ENCODE assay signal across 32 cellular contexts in the genomic region with DNA sequence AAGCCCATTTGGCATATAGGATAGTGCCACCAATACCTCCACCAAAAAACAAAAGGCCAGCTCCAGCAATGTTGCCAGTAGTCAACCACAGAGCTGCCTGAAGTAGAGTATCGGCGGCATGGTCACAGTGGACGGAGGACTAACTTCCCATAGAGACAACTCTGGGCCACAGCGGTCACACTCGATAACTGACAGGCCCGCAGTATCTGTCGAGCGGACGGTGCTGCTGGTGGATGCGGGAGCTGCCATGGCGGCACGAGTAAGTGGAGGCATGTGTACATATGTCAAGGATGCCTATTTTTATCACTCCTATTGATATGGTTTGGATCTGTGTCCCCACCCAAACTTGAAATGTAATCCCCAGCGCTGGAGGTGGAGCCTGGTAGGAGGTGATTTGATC. TPM values are rescaled to one million over a fixed set of nuclear protein-coding genes. Genes with fewer than 3 reads are reported as not detected.
"Had no signal": no experiment of that assay in that cellular context is flagged by ENCODE, and none has a peak within 500 bp of the region (broad histone marks: within the 10 kb centered on the region; RNA-seq: fewer than 3 reads in every experiment).

No MANE protein-coding gene starts in this region.

- H3K27me3 Mint-ChIP-seq: stimulated activated naive CD8-positive, alpha-beta T cell treated with anti-CD3 and anti-CD28 coated beads, Interleukin-15, Interleukin-2, amounts not matched to agents 100 ng/mL and 50 ng/mL, for 24 hours had no signal

- H3K9me3 ChIP-seq: neutrophil, ovary, suprapubic skin, thoracic aorta, upper lobe of right lung had no signal

- H3K36me3 Mint-ChIP-seq: mesothelial cell of epicardium; stimulated activated effector memory CD8-positive, alpha-beta T cell treated with anti-CD3 and anti-CD28 coated beads, Interleukin-12 subunit alpha, Interleukin-12 subunit beta, amount 100 ng/mL, for 72 hours had no signal

- H3K9ac ChIP-seq: neural progenitor cell had no signal

- H3K4me3 ChIP-seq: left ventricle myocardium inferior, neural progenitor cell, ovary, sigmoid colon, spleen, suprapubic skin, thoracic aorta, tibial artery, upper lobe of right lung had no signal

- H3K4me1 Mint-ChIP-seq: mesothelial cell of epicardium; naive B cell; natural killer cell; nephron progenitor cell; neural progenitor cell; stimulated activated effector memory CD8-positive, alpha-beta T cell treated with anti-CD3 and anti-CD28 coated beads, Interleukin-12 subunit alpha, Interleukin-12 subunit beta, amount 100 ng/mL, for 72 hours had no signal

- H3K36me3 ChIP-seq: left ventricle myocardium inferior, neural progenitor cell, neutrophil, ovary, sigmoid colon, spleen, suprapubic skin, thoracic aorta, tibial artery, upper lobe of right lung had no signal

- H3K27ac ChIP-seq: left ventricle myocardium inferior, neural progenitor cell, neutrophil, ovary, sigmoid colon, spleen, suprapubic skin, thoracic aorta, tibial artery, upper lobe of right lung had no signal

- H2AFZ ChIP-seq: neural progenitor cell had no signal

- H3K27ac Mint-ChIP-seq: mesothelial cell of epicardium; naive B cell; natural killer cell; nephron progenitor cell; neural progenitor cell; progenitor cell of endocrine pancreas; stimulated activated effector memory CD8-positive, alpha-beta T cell treated with anti-CD3 and anti-CD28 coated beads, Interleukin-12 subunit alpha, Interleukin-12 subunit beta, amount 100 ng/mL, for 72 hours; stimulated activated naive CD8-positive, alpha-beta T cell treated with anti-CD3 and anti-CD28 coated beads, Interleukin-15, Interleukin-2, amounts not matched to agents 100 ng/mL and 50 ng/mL, for 24 hours had no signal

- H3K4me3 Mint-ChIP-seq: mesothelial cell of epicardium; naive B cell; natural killer cell; nephron progenitor cell; neural progenitor cell; stimulated activated effector memory CD8-positive, alpha-beta T cell treated with anti-CD3 and anti-CD28 coated beads, Interleukin-12 subunit alpha, Interleukin-12 subunit beta, amount 100 ng/mL, for 72 hours; stimulated activated naive CD8-positive, alpha-beta T cell treated with anti-CD3 and anti-CD28 coated beads, Interleukin-15, Interleukin-2, amounts not matched to agents 100 ng/mL and 50 ng/mL, for 24 hours had no signal

- DNase-seq: islet precursor cell; left ventricle myocardium inferior; mesenchymal stem cell; naive B cell; natural killer cell; nephron progenitor cell; occipital lobe; ovary; right cardiac atrium; sigmoid colon; small intestine; spleen; stimulated activated CD4-positive, alpha-beta T cell treated with anti-CD3 and anti-CD28 coated beads, Interleukin-4, amount 100 ng/mL, for 24 hours; stimulated activated naive CD4-positive, alpha-beta T cell; trophoblast cell; upper lobe of right lung had no signal

- ATAC-seq: right cardiac atrium; stimulated activated effector memory CD8-positive, alpha-beta T cell treated with anti-CD3 and anti-CD28 coated beads, Interleukin-12 subunit alpha, Interleukin-12 subunit beta, amount 100 ng/mL, for 72 hours; upper lobe of right lung had no signal

- H3K4me2 ChIP-seq: neural progenitor cell had no signal

- H3K27me3 ChIP-seq: neural progenitor cell, ovary had no signal

- H3K4me1 ChIP-seq: left ventricle myocardium inferior, neural progenitor cell, sigmoid colon, spleen, suprapubic skin, tibial artery, upper lobe of right lung had no signal

RNA-seq across cellular contexts. Expression of gene KRTAP12-1, which starts 4.1 kb away (rescaled TPM):
- total RNA-seq: kidney epithelial cell, left ventricle myocardium inferior, lung microvascular endothelial cell, mesothelial cell of epicardium, mononuclear cell, natural killer cell, occipital lobe, ovary, progenitor cell of endocrine pancreas, pulmonary artery endothelial cell, renal cortical epithelial cell, right cardiac atrium, sigmoid colon, spleen, subcutaneous adipose tissue, thoracic aorta, upper lobe of right lung had no signal

RNA-seq across cellular contexts. Expression of gene KRTAP12-2, which starts 11.2 kb away (rescaled TPM):
- total RNA-seq: kidney epithelial cell, left ventricle myocardium inferior, lung microvascular endothelial cell, mesothelial cell of epicardium, mononuclear cell, natural killer cell, occipital lobe, ovary, progenitor cell of endocrine pancreas, pulmonary artery endothelial cell, renal cortical epithelial cell, right cardiac atrium, sigmoid colon, spleen, subcutaneous adipose tissue, thoracic aorta, upper lobe of right lung had no signal

RNA-seq across cellular contexts. Expression of gene KRTAP10-12, which starts 19.1 kb away (rescaled TPM):
- total RNA-seq: kidney epithelial cell, left ventricle myocardium inferior, lung microvascular endothelial cell, mesothelial cell of epicardium, mononuclear cell, natural killer cell, occipital lobe, ovary, progenitor cell of endocrine pancreas, pulmonary artery endothelial cell, renal cortical epithelial cell, right cardiac atrium, sigmoid colon, spleen, subcutaneous adipose tissue, thoracic aorta, upper lobe of right lung had no signal

RNA-seq across cellular contexts. Expression of gene KRTAP12-3, which starts 20.1 kb away (rescaled TPM):
- total RNA-seq: kidney epithelial cell, left ventricle myocardium inferior, lung microvascular endothelial cell, mesothelial cell of epicardium, mononuclear cell, occipital lobe, ovary, progenitor cell of endocrine pancreas, pulmonary artery endothelial cell, renal cortical epithelial cell, right cardiac atrium, sigmoid colon, spleen, subcutaneous adipose tissue, thoracic aorta, upper lobe of right lung had no signal

RNA-seq across cellular contexts. Expression of gene KRTAP12-4, which starts 23.4 kb away (rescaled TPM):
- total RNA-seq: kidney epithelial cell, left ventricle myocardium inferior, lower leg skin, lung microvascular endothelial cell, mesothelial cell of epicardium, mononuclear cell, natural killer cell, occipital lobe, ovary, progenitor cell of endocrine pancreas, pulmonary artery endothelial cell, renal cortical epithelial cell, right cardiac atrium, sigmoid colon, spleen, subcutaneous adipose tissue, suprapubic skin, thoracic aorta, upper lobe of right lung had no signal
